ENCODE assay signal across 8 cellular contexts in genomic region chr3:79019137-79019923, GRCh38.
A peak's percentile ranks its signal among the peaks of the same experiment; 100 is the strongest.
DNase-seq lines count a peak whose midpoint lies in the region; ATAC-seq, FAIRE-seq and TF ChIP-seq lines count a peak whose summit lies in the region.

No MANE protein-coding gene starts in this region.

- no peak for TF ChIP-seq POLR2A in K562 (conservative IDR thresholded peaks at IDR 0.05)
- TF ChIP-seq POLR2A in prostate gland (IDR thresholded peaks at IDR 0.05), result peak; percentile 65

- H3K9me3 ChIP-seq in K562 (replicated peaks; ENCODE audit: control insufficient read depth, insufficient read depth, low read depth, low read length) (no peaks in the 10 kb centered on the region), hepatocyte (ENCODE audit: low read depth) (no peaks in the 10 kb centered on the region), prostate gland (no peaks in the 10 kb centered on the region)

- no peak overlapping the region for H3K4me2 ChIP-seq in K562 (ENCODE audit: insufficient read depth, low read length)
- H3K4me2 ChIP-seq in hepatocyte, result peak overlapping the region; percentile 79

- CTCF ChIA-PET in K562 (lab: Yijun Ruan, JAX; ENCODE audit: low intra/inter-chr PET ratio), result no interaction called here

- no peak overlapping the region for H2AFZ ChIP-seq in K562 (ENCODE audit: low read depth, low read length)
- peak overlapping the region; percentile 60 for H2AFZ ChIP-seq in hepatocyte

- H3K9me2 ChIP-seq in hepatocyte (replicated peaks; ENCODE audit: insufficient read depth), result no peaks in the 10 kb centered on the region

- no peak for TF ChIP-seq RAD21 in K562 (CRISPR knock-in tag; conservative IDR thresholded peaks at IDR 0.05 in 1 of 2, IDR thresholded peaks at IDR 0.05 in 1 of 2)

- intact Hi-C loops in K562 (cut with micrococcal nuclease), result no loop called here
- intact Hi-C loops in prostate gland (cut with DNase I), result no loop called here

- TF ChIP-seq CTCF in GM13976 (IDR thresholded peaks at IDR 0.05; ENCODE audit: borderline replicate concordance, control extremely low read depth, extremely low read depth, insufficient read depth, missing control alignments) (no peak), K562 (IDR thresholded peaks at IDR 0.05 in 2 of 3, conservative IDR thresholded peaks at IDR 0.05 in 1 of 3; ENCODE audit: insufficient read depth in 2 of 3, low read depth in 1 of 3, low read length in 3 of 3) (no peak), hepatocyte (IDR thresholded peaks at IDR 0.05; ENCODE audit: poor library complexity) (no peak), prostate gland (IDR thresholded peaks at IDR 0.05) (no peak)

- POLR2A ChIA-PET in K562 (lab: Yijun Ruan, JAX), result no interaction called here

- no peaks in the 10 kb centered on the region for H3K79me2 ChIP-seq in K562 (ENCODE audit: control insufficient read depth, insufficient read depth, low read length)
- H3K79me2 ChIP-seq in hepatocyte, result peaks cover 31% of the 10 kb centered on the region

- TF ChIP-seq EP300 in K562 (IDR thresholded peaks at IDR 0.05; ENCODE audit: low read length), result no peak

- BruUV-seq in K562 (replicated peaks; lab: Mats Ljungman, UMichigan), result no TSS peak

- H3K4me1 ChIP-seq in K562 (replicated peaks in 1 of 2; ENCODE audit: control insufficient read depth in 2 of 2, insufficient read depth in 2 of 2, low read length in 2 of 2), result no peaks in the 10 kb centered on the region
- H3K4me1 ChIP-seq in hepatocyte (ENCODE audit: insufficient read depth), result peaks cover 4% of the 10 kb centered on the region
- H3K4me1 ChIP-seq in prostate gland (replicated peaks), result no peaks in the 10 kb centered on the region

- H3K4me3 ChIP-seq in K562 (no peak overlapping the region), hepatocyte (peak overlapping the region; percentile 43), prostate gland (peak overlapping the region; percentile 62 to 72)

- DNase-seq in GM13976 (ENCODE audit: low spot score) (peak; percentile 69), NCI-H82 (lab: John Stamatoyannopoulos, UW) (peak; percentile 94), K562 (ENCODE audit: extremely low read depth in 1 of 4, low spot score in 3 of 4) (peak in 1 of 4 experiments; percentile 10), hepatocyte (ENCODE audit: low spot score) (peak; percentile 90), prostate gland (ENCODE audit: low spot score) (peak; percentile 84)
- DNase-seq in NK-92 treated with Interleukin-12 subunit alpha and Interleukin-12 subunit beta, amount 100 ng/mL, for 24 hours (lab: John Stamatoyannopoulos, UW), result no peak

- no peaks in the 10 kb centered on the region for H4K20me1 ChIP-seq in K562 (replicated peaks; ENCODE audit: control insufficient read depth, insufficient read depth, low read length)
- peaks cover 3% of the 10 kb centered on the region for H4K20me1 ChIP-seq in hepatocyte (ENCODE audit: insufficient read depth, poor library complexity, severe bottlenecking)

- H3K27ac ChIP-seq in K562 (ENCODE audit: extremely low read depth, low read depth, low read length) (no peak overlapping the region), hepatocyte (peak overlapping the region; percentile 90), prostate gland (peak overlapping the region; percentile 80 to 86)

- H3K9ac ChIP-seq in K562 (ENCODE audit: insufficient read depth in 1 of 2, low read depth in 2 of 2, low read length in 2 of 2), result no peak overlapping the region

- no peaks in the 10 kb centered on the region for H3K36me3 ChIP-seq in K562 (ENCODE audit: control insufficient read depth, insufficient read depth, low read length)
- H3K36me3 ChIP-seq in hepatocyte (replicated peaks; ENCODE audit: insufficient read depth, low read depth), result no peaks in the 10 kb centered on the region
- H3K36me3 ChIP-seq in prostate gland, result no peaks in the 10 kb centered on the region

- WGBS in K562 (ENCODE audit: insufficient coverage, low coverage, missing lambda C conversion rate), result 1% methylated on average over 14 of the region's 40 CpGs
- WGBS in hepatocyte (ENCODE audit: low lambda C conversion rate, missing lambda C conversion rate), result under 1% methylated on average over 27 of the region's 40 CpGs
- 2% methylated on average over 37 of the region's 40 CpGs for WGBS in prostate gland

- H3K27me3 ChIP-seq in K562 (ENCODE audit: control insufficient read depth in 2 of 2, insufficient read depth in 2 of 2, low read length in 2 of 2) (no peaks in the 10 kb centered on the region), hepatocyte (no peaks in the 10 kb centered on the region), prostate gland (replicated peaks; ENCODE audit: insufficient read depth) (no peaks in the 10 kb centered on the region)

- no peak for FAIRE-seq in K562 (lab: Jason Lieb, UNC)

- no peaks in the 10 kb centered on the region for H3K9me1 ChIP-seq in K562 (ENCODE audit: control insufficient read depth, insufficient read depth, low read length)

- ATAC-seq in HG03354 (IDR thresholded peaks at IDR 0.05; ENCODE audit: poor library complexity, severe bottlenecking, unreplicated experiment) (peak; percentile 52), K562 (0 out of 3 replicates have a peak, but pooled peaks have one; percentile 21), GM21367 (IDR thresholded peaks at IDR 0.05; ENCODE audit: unreplicated experiment) (no peak)

- in situ Hi-C loops in GM13976 (cut with MboI; ENCODE audit: low sequenced_read_pairs, unreplicated experiment), result no loop called here
- in situ Hi-C loops in K562 (cut with MboI), result no loop called here

TF ChIP-seq in K562, 482 proteins besides CTCF, POLR2A, EP300 and RAD21:
- TF ChIP-seq RFX1 (IDR thresholded peaks at IDR 0.05) (no peak), PRDM10 (IDR thresholded peaks at IDR 0.05; ENCODE audit: partially characterized antibody) (peak; percentile 93), KLF10 (CRISPR knock-in tag; IDR thresholded peaks at IDR 0.05) (no peak), KLF6 (CRISPR knock-in tag; IDR thresholded peaks at IDR 0.05; ENCODE audit: borderline replicate concordance) (no peak)
- TF ChIP-seq, protein P1, sequence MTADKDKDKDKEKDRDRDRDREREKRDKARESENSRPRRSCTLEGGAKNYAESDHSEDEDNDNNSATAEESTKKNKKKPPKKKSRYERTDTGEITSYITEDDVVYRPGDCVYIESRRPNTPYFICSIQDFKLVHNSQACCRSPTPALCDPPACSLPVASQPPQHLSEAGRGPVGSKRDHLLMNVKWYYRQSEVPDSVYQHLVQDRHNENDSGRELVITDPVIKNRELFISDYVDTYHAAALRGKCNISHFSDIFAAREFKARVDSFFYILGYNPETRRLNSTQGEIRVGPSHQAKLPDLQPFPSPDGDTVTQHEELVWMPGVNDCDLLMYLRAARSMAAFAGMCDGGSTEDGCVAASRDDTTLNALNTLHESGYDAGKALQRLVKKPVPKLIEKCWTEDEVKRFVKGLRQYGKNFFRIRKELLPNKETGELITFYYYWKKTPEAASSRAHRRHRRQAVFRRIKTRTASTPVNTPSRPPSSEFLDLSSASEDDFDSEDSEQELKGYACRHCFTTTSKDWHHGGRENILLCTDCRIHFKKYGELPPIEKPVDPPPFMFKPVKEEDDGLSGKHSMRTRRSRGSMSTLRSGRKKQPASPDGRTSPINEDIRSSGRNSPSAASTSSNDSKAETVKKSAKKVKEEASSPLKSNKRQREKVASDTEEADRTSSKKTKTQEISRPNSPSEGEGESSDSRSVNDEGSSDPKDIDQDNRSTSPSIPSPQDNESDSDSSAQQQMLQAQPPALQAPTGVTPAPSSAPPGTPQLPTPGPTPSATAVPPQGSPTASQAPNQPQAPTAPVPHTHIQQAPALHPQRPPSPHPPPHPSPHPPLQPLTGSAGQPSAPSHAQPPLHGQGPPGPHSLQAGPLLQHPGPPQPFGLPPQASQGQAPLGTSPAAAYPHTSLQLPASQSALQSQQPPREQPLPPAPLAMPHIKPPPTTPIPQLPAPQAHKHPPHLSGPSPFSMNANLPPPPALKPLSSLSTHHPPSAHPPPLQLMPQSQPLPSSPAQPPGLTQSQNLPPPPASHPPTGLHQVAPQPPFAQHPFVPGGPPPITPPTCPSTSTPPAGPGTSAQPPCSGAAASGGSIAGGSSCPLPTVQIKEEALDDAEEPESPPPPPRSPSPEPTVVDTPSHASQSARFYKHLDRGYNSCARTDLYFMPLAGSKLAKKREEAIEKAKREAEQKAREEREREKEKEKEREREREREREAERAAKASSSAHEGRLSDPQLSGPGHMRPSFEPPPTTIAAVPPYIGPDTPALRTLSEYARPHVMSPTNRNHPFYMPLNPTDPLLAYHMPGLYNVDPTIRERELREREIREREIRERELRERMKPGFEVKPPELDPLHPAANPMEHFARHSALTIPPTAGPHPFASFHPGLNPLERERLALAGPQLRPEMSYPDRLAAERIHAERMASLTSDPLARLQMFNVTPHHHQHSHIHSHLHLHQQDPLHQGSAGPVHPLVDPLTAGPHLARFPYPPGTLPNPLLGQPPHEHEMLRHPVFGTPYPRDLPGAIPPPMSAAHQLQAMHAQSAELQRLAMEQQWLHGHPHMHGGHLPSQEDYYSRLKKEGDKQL (CRISPR knock-in tag; IDR thresholded peaks at IDR 0.05; ENCODE audit: borderline replicate concordance), result no peak
